ENCODE assay signal across 11 cellular contexts in genomic region chr20:29878777-29879442, GRCh38.
DNase-seq lines count a peak whose midpoint lies in the region; ATAC-seq, FAIRE-seq and TF ChIP-seq lines count a peak whose summit lies in the region.
"Had no signal": no experiment of that assay in that cellular context is flagged by ENCODE, and none has a peak within 500 bp of the region (broad histone marks: within the 10 kb centered on the region; RNA-seq: fewer than 3 reads in every experiment).

No MANE protein-coding gene starts in this region.

- H3K79me2 ChIP-seq in K562 (ENCODE audit: control insufficient read depth, insufficient read depth, low read length), result peaks cover 3% of the 10 kb centered on the region; the same call in 1 of the 3 replicates
- no peaks in the 10 kb centered on the region for H3K79me2 ChIP-seq in osteoblast (ENCODE audit: insufficient read depth, low read length)

- DNase-seq in GM13977 (ENCODE audit: low spot score), result peak; percentile 14
- peak in 1 of 4 experiments; percentile 32 for DNase-seq in K562 (ENCODE audit: extremely low read depth in 1 of 4, low spot score in 3 of 4)
- DNase-seq in osteoblast (ENCODE audit: insufficient read length, low spot score, missing footprints), result peak; percentile 73
- DNase-seq in progenitor cell of endocrine pancreas (ENCODE audit: low spot score, unreplicated experiment), result no peak
- DNase-seq in midbrain (lab: John Stamatoyannopoulos, UW), result no peak
- DNase-seq in middle frontal gyrus (ENCODE audit: extremely low spot score, low spot score), result no peak
- DNase-seq in RWPE1 (ENCODE audit: low spot score), result no peak

- H2AFZ ChIP-seq in K562 (ENCODE audit: low read depth, low read length) (0 out of 2 replicates have a peak overlapping the region, but pooled peaks have one; percentile 14), osteoblast (ENCODE audit: low read length) (no peak overlapping the region)

- H3K4me1 ChIP-seq in K562 (replicated peaks in 1 of 2; ENCODE audit: control insufficient read depth in 2 of 2, insufficient read depth in 2 of 2, low read length in 2 of 2) (peaks cover 7 to 22% of the 10 kb centered on the region in 2 experiments; a peak in 4 of 5 replicates), osteoblast (ENCODE audit: insufficient read depth, low read length) (no peaks in the 10 kb centered on the region)

- H3K9me3 ChIP-seq in K562 (replicated peaks; ENCODE audit: control insufficient read depth, insufficient read depth, low read depth, low read length) (peaks cover 3% of the 10 kb centered on the region; the same call in 1 of the 2 replicates), osteoblast (ENCODE audit: low read depth, low read length) (peaks cover 2% of the 10 kb centered on the region)

- in situ Hi-C loops in GM13977 (cut with MboI; ENCODE audit: low pct_unique_long_range_greater_than_20kb, low sequenced_read_pairs, unreplicated experiment) (loop anchor here (25.0 kb wide), 1 partner anchor 617 kb away; no protein-coding TSS in a partner anchor), K562 (cut with MboI) (loop anchor here (5.0 kb wide), 2 partner anchors 757 to 933 kb away; no protein-coding TSS in a partner anchor)

- FAIRE-seq in K562 (lab: Jason Lieb, UNC), result no peak
- FAIRE-seq: astrocyte, G401.6, TTC549 had no signal

- no peak for TF ChIP-seq RAD21 in K562 (CRISPR knock-in tag; conservative IDR thresholded peaks at IDR 0.05 in 1 of 2, IDR thresholded peaks at IDR 0.05 in 1 of 2)

- H3K27ac ChIP-seq in K562 (ENCODE audit: extremely low read depth, low read depth, low read length) (no peak overlapping the region), osteoblast (ENCODE audit: low read depth, low read length) (no peak overlapping the region), RWPE1 (no peak overlapping the region)

- WGBS in K562 (ENCODE audit: insufficient coverage, low coverage, missing lambda C conversion rate), result 36% methylated on average over 24 of the region's 24 CpGs

- H3K9me3 Mint-ChIP-seq in progenitor cell of endocrine pancreas (ENCODE audit: low read depth), result peaks cover 61% of the 10 kb centered on the region

- H3K27ac Mint-ChIP-seq in progenitor cell of endocrine pancreas, result no peak overlapping the region

- H3K36me3 Mint-ChIP-seq in progenitor cell of endocrine pancreas (ENCODE audit: insufficient read depth), result peaks cover 16% of the 10 kb centered on the region

- H3K36me3 ChIP-seq in K562 (ENCODE audit: control insufficient read depth, insufficient read depth, low read length), result no peaks in the 10 kb centered on the region
- H3K36me3 ChIP-seq in osteoblast (ENCODE audit: insufficient read depth, low read length), result no peaks in the 10 kb centered on the region

- H3K9me1 ChIP-seq in K562 (ENCODE audit: control insufficient read depth, insufficient read depth, low read length), result no peaks in the 10 kb centered on the region

- H3K27me3 Mint-ChIP-seq in progenitor cell of endocrine pancreas, result no peaks in the 10 kb centered on the region

- H3K4me3 ChIP-seq in K562 (peak overlapping the region; percentile 34), osteoblast (ENCODE audit: insufficient read depth, low read length) (no peak overlapping the region)

- H3K4me2 ChIP-seq in K562 (ENCODE audit: insufficient read depth, low read length) (peak overlapping the region; percentile 56), osteoblast (ENCODE audit: insufficient read depth, low read length) (no peak overlapping the region)

- no peak overlapping the region for H3K4me3 Mint-ChIP-seq in progenitor cell of endocrine pancreas (ENCODE audit: low read depth)

- CTCF ChIA-PET in K562 (lab: Yijun Ruan, JAX; ENCODE audit: low intra/inter-chr PET ratio), result no interaction called here
- CTCF ChIA-PET in RWPE1 (lab: Yijun Ruan, JAX), result no interaction called here

- H4K20me1 ChIP-seq in K562 (replicated peaks; ENCODE audit: control insufficient read depth, insufficient read depth, low read length) (no peaks in the 10 kb centered on the region), osteoblast (ENCODE audit: insufficient read depth, low read length) (no peaks in the 10 kb centered on the region)

- no peak for TF ChIP-seq EP300 in K562 (IDR thresholded peaks at IDR 0.05; ENCODE audit: low read length)

- no peaks in the 10 kb centered on the region for H3K4me1 Mint-ChIP-seq in progenitor cell of endocrine pancreas (ENCODE audit: low read depth)

- POLR2A ChIA-PET in K562 (lab: Yijun Ruan, JAX), result no interaction called here
- POLR2A ChIA-PET in RWPE1 (lab: Yijun Ruan, JAX; ENCODE audit: low non-redundant PET), result no interaction called here

- ATAC-seq in HG02763 (IDR thresholded peaks at IDR 0.05; ENCODE audit: unreplicated experiment), result peak; percentile 44
- ATAC-seq in K562, result peak; percentile 71

- intact Hi-C loops in K562 (cut with micrococcal nuclease), result no loop called here

- BruUV-seq in K562 (replicated peaks; lab: Mats Ljungman, UMichigan), result no TSS peak

- TF ChIP-seq CTCF in GM13977 (IDR thresholded peaks at IDR 0.05; ENCODE audit: extremely low read depth, insufficient read depth, missing control alignments) (peak; percentile 14), K562 (IDR thresholded peaks at IDR 0.05 in 2 of 3, conservative IDR thresholded peaks at IDR 0.05 in 1 of 3; ENCODE audit: insufficient read depth in 2 of 3, low read depth in 1 of 3, low read length in 3 of 3) (no peak), osteoblast (IDR thresholded peaks at IDR 0.05; ENCODE audit: extremely low read depth, low read depth, low read length) (no peak), progenitor cell of endocrine pancreas (IDR thresholded peaks at IDR 0.05; ENCODE audit: unreplicated experiment) (no peak), RWPE1 (conservative IDR thresholded peaks at IDR 0.05; ENCODE audit: low read depth) (no peak)

- no peak for TF ChIP-seq POLR2A in K562 (conservative IDR thresholded peaks at IDR 0.05)

- peak overlapping the region in 1 of 2 experiments; percentile 82; a peak in 2 of 4 replicates for H3K9ac ChIP-seq in K562 (ENCODE audit: insufficient read depth in 1 of 2, low read depth in 2 of 2, low read length in 2 of 2)

- H3K27me3 ChIP-seq in K562 (ENCODE audit: control insufficient read depth in 2 of 2, insufficient read depth in 2 of 2, low read length in 2 of 2), result no peaks in the 10 kb centered on the region
- no peaks in the 10 kb centered on the region for H3K27me3 ChIP-seq in osteoblast (ENCODE audit: insufficient read depth, low read length)

TF ChIP-seq in K562, 482 proteins besides CTCF, POLR2A, EP300 and RAD21:
- TF ChIP-seq NR2C2 (CRISPR knock-in tag; IDR thresholded peaks at IDR 0.05) (no peak), NR2C2 (tag; IDR thresholded peaks at IDR 0.05) (no peak), ARID4B (CRISPR knock-in tag; IDR thresholded peaks at IDR 0.05) (no peak), KLF6 (CRISPR knock-in tag; IDR thresholded peaks at IDR 0.05; ENCODE audit: borderline replicate concordance) (no peak), NFRKB (IDR thresholded peaks at IDR 0.05; ENCODE audit: low read depth) (no peak), ZBTB12 (CRISPR knock-in tag; IDR thresholded peaks at IDR 0.05) (no peak), ZBTB7A (IDR thresholded peaks at IDR 0.05; ENCODE audit: borderline replicate concordance, control insufficient read depth, low read depth, low read length) (no peak), RBFOX2 (IDR thresholded peaks at IDR 0.05; ENCODE audit: low read depth, low read length) (0 out of 2 replicates have a peak, but pooled peaks have one; percentile 4)

Comparison
In these comparisons a context has a peak if more than half of its experiments do, and no peak if none do; other contexts are left out.
1. DNase-seq: peak in GM13977 (single experiment) and osteoblast (single experiment); none in progenitor cell of endocrine pancreas (single experiment), midbrain (single experiment), middle frontal gyrus (single experiment) and RWPE1 (single experiment).